In the genomic region with DNA sequence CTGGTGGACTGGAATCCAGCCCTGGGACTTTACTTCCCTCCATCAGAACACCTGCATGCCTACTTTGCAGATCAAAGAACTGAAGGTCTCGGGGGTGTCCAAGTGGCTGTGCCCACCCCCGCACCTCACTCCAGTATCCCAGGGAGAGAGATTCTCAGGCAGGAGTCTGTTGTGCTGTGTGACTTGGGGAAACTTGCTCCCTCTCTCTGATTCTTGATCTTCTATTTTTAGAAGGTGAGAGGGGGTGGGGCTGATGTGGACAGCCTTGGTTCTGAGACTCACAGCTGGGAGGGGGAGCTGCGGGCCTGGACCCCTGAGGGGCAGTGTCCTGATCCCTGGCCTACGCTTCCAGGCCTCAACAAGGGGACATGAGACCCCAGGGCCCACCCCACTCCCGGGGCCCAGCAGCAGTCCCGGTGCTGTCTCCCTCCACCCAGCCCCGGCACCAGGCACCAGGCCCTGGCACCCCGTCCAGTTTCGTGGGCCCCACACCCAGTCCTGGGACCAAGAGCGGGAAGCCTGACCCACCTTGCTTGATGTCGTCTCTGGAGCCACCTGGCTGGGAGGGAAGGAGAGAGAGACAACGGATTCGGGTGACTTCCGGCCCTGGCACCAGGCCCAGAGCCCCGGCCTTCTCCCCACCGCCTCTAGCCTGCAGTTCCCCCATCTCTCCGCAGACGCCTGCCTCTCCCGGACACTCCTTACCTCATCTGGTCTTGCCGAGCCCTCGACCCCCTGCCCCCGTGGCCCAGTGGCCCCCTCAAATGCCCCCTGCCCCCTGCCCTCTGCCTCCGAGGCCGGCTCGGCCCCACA, we compare ENCODE assay signal across 16 cellular contexts.
"Had no signal": no experiment of that assay in that cellular context is flagged by ENCODE, and none has a peak within 500 bp of the region (broad histone marks: within the 10 kb centered on the region; RNA-seq: fewer than 3 reads in every experiment).

No MANE protein-coding gene starts in this region.

- H3K36me3 Mint-ChIP-seq: naive thymus-derived CD8-positive, alpha-beta T cell; stimulated activated effector memory CD8-positive, alpha-beta T cell treated with anti-CD3 and anti-CD28 coated beads, Interleukin-12 subunit alpha, Interleukin-12 subunit beta, amount 100 ng/mL, for 72 hours had no signal

- H3K36me3 ChIP-seq: ascending aorta, lower lobe of right lung had no signal

- H3K9me3 ChIP-seq: ascending aorta, lower lobe of right lung had no signal

- H3K9me3 Mint-ChIP-seq: activated CD4-positive, alpha-beta memory T cell treated with anti-CD3 and anti-CD28 coated beads, Interleukin-2, amount 10 ng/mL, durations not matched to agents 7 days and 5 days; activated T-helper 1 cell treated with anti-CD3 and anti-CD28 coated beads, Interleukin-12 subunit alpha, Interleukin-12 subunit beta, Interleukin-2, Interleukin-4 antibody, amounts not matched to agents 30 ng/mL and 10 ng/mL and 1 ng/mL, durations not matched to agents 14 hours and 24 hours and 36 hours; endodermal cell; stimulated activated effector memory CD8-positive, alpha-beta T cell treated with anti-CD3 and anti-CD28 coated beads, Interleukin-12 subunit alpha, Interleukin-12 subunit beta, amount 100 ng/mL, for 72 hours had no signal

- ATAC-seq: activated CD4-positive, alpha-beta T cell treated with anti-CD3 and anti-CD28 coated beads for 36 hours; right cardiac atrium had no signal

- H3K4me3 Mint-ChIP-seq: activated CD4-positive, alpha-beta memory T cell treated with anti-CD3 and anti-CD28 coated beads, Interleukin-2, amount 10 ng/mL, durations not matched to agents 7 days and 5 days; activated CD4-positive, alpha-beta T cell treated with anti-CD3 and anti-CD28 coated beads for 36 hours; activated T-helper 1 cell treated with anti-CD3 and anti-CD28 coated beads, Interleukin-12 subunit alpha, Interleukin-12 subunit beta, Interleukin-2, Interleukin-4 antibody, amounts not matched to agents 30 ng/mL and 10 ng/mL and 1 ng/mL, durations not matched to agents 14 hours and 24 hours and 36 hours; endodermal cell; naive thymus-derived CD8-positive, alpha-beta T cell; stimulated activated effector memory CD8-positive, alpha-beta T cell treated with anti-CD3 and anti-CD28 coated beads, Interleukin-12 subunit alpha, Interleukin-12 subunit beta, amount 100 ng/mL, for 72 hours had no signal

- H3K4me1 Mint-ChIP-seq: activated CD4-positive, alpha-beta memory T cell treated with anti-CD3 and anti-CD28 coated beads, Interleukin-2, amount 10 ng/mL, durations not matched to agents 7 days and 5 days; activated CD4-positive, alpha-beta T cell treated with anti-CD3 and anti-CD28 coated beads for 36 hours; naive thymus-derived CD8-positive, alpha-beta T cell had no signal

- H3K27ac ChIP-seq: ascending aorta, lower lobe of right lung, VCaP had no signal

- H3K4me1 ChIP-seq: ascending aorta, lower lobe of right lung had no signal

- DNase-seq: activated CD4-positive, alpha-beta memory T cell treated with anti-CD3 and anti-CD28 coated beads, Interleukin-2, amount 10 ng/mL, durations not matched to agents 7 days and 5 days; activated CD4-positive, alpha-beta T cell treated with anti-CD3 and anti-CD28 coated beads for 36 hours; activated naive CD4-positive, alpha-beta T cell; erythroblast; hypothalamus; lower lobe of right lung; right cardiac atrium; substantia nigra; trophoblast cell had no signal

- H3K27me3 ChIP-seq: ascending aorta had no signal

- H3K4me3 ChIP-seq: ascending aorta, lower lobe of right lung had no signal

- H3K27ac Mint-ChIP-seq: activated CD4-positive, alpha-beta memory T cell treated with anti-CD3 and anti-CD28 coated beads, Interleukin-2, amount 10 ng/mL, durations not matched to agents 7 days and 5 days; activated CD4-positive, alpha-beta T cell treated with anti-CD3 and anti-CD28 coated beads for 36 hours; activated T-helper 1 cell treated with anti-CD3 and anti-CD28 coated beads, Interleukin-12 subunit alpha, Interleukin-12 subunit beta, Interleukin-2, Interleukin-4 antibody, amounts not matched to agents 30 ng/mL and 10 ng/mL and 1 ng/mL, durations not matched to agents 14 hours and 24 hours and 36 hours; endodermal cell; naive thymus-derived CD8-positive, alpha-beta T cell; progenitor cell of endocrine pancreas; stimulated activated effector memory CD8-positive, alpha-beta T cell treated with anti-CD3 and anti-CD28 coated beads, Interleukin-12 subunit alpha, Interleukin-12 subunit beta, amount 100 ng/mL, for 72 hours had no signal
